ENCODE assay signal across 27 cellular contexts in genomic region chr19:30426864-30427263, GRCh38. TPM values are rescaled to one million over a fixed set of nuclear protein-coding genes. Genes with fewer than 3 reads are reported as not detected.
"Had no signal": no experiment of that assay in that cellular context is flagged by ENCODE, and none has a peak within 500 bp of the region (broad histone marks: within the 10 kb centered on the region; RNA-seq: fewer than 3 reads in every experiment).

No MANE protein-coding gene starts in this region.

- DNase-seq: MM.1S, NCI-H1048, NCI-H1092 treated with DMSO at 0.1 percent for 48 hours, NCI-H1417, NCI-H146, NCI-H1694, NCI-H187, NCI-H1930, NCI-H2029 treated with DMSO at 0.1 percent for 48 hours, NCI-H2081 treated with DMSO at 0.1 percent for 48 hours, NCI-H2107, NCI-H226, NCI-H446 treated with DMSO at 0.1 percent for 48 hours, NCI-H510A, NCI-H524, NCI-H69, NCI-H82, Peyer's patch, Right ventricle myocardium superior, RPMI8226, SHP77 treated with DMSO at 0.1 percent for 48 hours, SK-N-SH, SW 1271, T-helper 1 cell had no signal

- H3K4me2 ChIP-seq: SK-N-SH had no signal

- H3K4me3 ChIP-seq: Peyer's patch, SJSA1 had no signal

- H3K9me3 ChIP-seq: Peyer's patch, SJSA1, SK-N-SH had no signal

- H3K27me3 ChIP-seq: Peyer's patch, SJSA1 had no signal

- H3K9ac ChIP-seq: SK-N-SH had no signal

- H3K9me2 ChIP-seq: SK-N-SH had no signal

- H3K4me1 ChIP-seq: Peyer's patch, SJSA1 had no signal

- H3K27ac ChIP-seq: Peyer's patch, SJSA1 had no signal

- H3K36me3 ChIP-seq: Peyer's patch, SJSA1 had no signal

RNA-seq across cellular contexts. Expression of gene ZNF536, which starts 54.7 kb away (rescaled TPM):
- total RNA-seq: LHCN-M2, MCF 10A had no signal
